ENCODE assay signal across 9 cellular contexts in the genomic region with DNA sequence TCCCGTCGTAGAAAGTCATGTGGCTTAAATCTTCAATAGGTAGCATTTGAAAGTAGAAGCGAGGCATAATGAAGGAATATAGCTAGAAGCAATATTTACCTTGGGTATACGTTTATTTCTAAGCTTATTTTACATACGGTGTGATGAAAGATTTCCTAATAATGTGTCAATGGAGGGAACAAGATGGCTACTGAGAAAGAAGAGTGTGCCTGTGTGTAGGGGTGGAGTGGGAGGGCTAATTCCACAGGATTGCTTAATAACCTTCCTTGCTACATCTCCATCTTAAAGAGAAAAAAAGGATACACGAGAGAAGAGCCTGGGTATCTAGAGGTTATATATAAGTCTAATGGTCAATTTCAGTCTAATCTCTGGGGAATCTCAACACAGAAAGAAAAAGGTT. TPM values are rescaled to one million over a fixed set of nuclear protein-coding genes. Genes with fewer than 3 reads are reported as not detected.
DNase-seq lines count a peak whose midpoint lies in the region; ATAC-seq, FAIRE-seq and TF ChIP-seq lines count a peak whose summit lies in the region.
"Had no signal": no experiment of that assay in that cellular context is flagged by ENCODE, and none has a peak within 500 bp of the region (broad histone marks: within the 10 kb centered on the region; RNA-seq: fewer than 3 reads in every experiment).

No MANE protein-coding gene starts in this region.

- H3K27me3 ChIP-seq in Panc1 (ENCODE audit: control insufficient read depth, insufficient read depth, low read length) (no peaks in the 10 kb centered on the region), psoas muscle (ENCODE audit: insufficient read depth in 3 of 3, low read length in 2 of 3) (no peaks in the 10 kb centered on the region)

- H3K36me3 ChIP-seq in ES-I3 (ENCODE audit: insufficient read depth, low read length), result no peaks in the 10 kb centered on the region
- H3K36me3 ChIP-seq in Panc1 (ENCODE audit: control insufficient read depth, insufficient read depth, low read length), result no peaks in the 10 kb centered on the region
- H3K36me3 ChIP-seq in psoas muscle (ENCODE audit: insufficient read depth in 1 of 2, low read depth in 1 of 2), result no peaks in the 10 kb centered on the region

- WGBS in psoas muscle, 3 donors, result 60 to 73% (median 62%) methylated on average over 6 of the region's 6 CpGs

- peak overlapping the region; percentile 90 for H3K27ac ChIP-seq in Panc1 (ENCODE audit: low read length)
- peak overlapping the region; percentile 95 for H3K27ac ChIP-seq in psoas muscle

- DNase-seq in Panc1 (ENCODE audit: low read depth, low spot score) (no peak), epithelial cell of proximal tubule (ENCODE audit: low read depth) (no peak), psoas muscle (no peak), NCI-H2171 (lab: John Stamatoyannopoulos, UW) (no peak), frontal cortex (ENCODE audit: low spot score in 2 of 2) (no peak)
- DNase-seq in activated CD4-positive, CD25-positive, alpha-beta regulatory T cell (lab: John Stamatoyannopoulos, UW), result no peak
- DNase-seq in stimulated activated CD4-positive, alpha-beta T cell treated with anti-CD3 and anti-CD28 coated beads, Interleukin-1b, Interleukin-23, amount 100 ng/mL, for 48 hours, result no peak
- DNase-seq: anterior cingulate cortex had no signal

- intact Hi-C loops in Panc1 (cut with micrococcal nuclease; ENCODE audit: unreplicated experiment), result no loop called here
- intact Hi-C loops in psoas muscle (cut with DNase I), result no loop called here

- TF ChIP-seq CTCF in Panc1 (IDR thresholded peaks at IDR 0.05) (no peak), epithelial cell of proximal tubule (conservative IDR thresholded peaks at IDR 0.05; ENCODE audit: low read depth, low read length) (no peak), psoas muscle (IDR thresholded peaks at IDR 0.05) (no peak)

- BruUV-seq in Panc1 (replicated peaks; lab: Mats Ljungman, UMichigan), result no TSS peak

- CTCF ChIA-PET in Panc1 (lab: Charles Lee), result no interaction called here

- H3K9ac ChIP-seq in ES-I3 (ENCODE audit: low read depth, low read length), result peak overlapping the region; percentile 77

- POLR2A ChIA-PET in Panc1 (lab: Charles Lee), result no interaction called here

- peaks cover 11% of the 10 kb centered on the region for H3K4me1 ChIP-seq in ES-I3 (ENCODE audit: insufficient read depth, low read length)
- peaks cover 4% of the 10 kb centered on the region; the same call in 1 of the 2 replicates for H3K4me1 ChIP-seq in Panc1 (ENCODE audit: control insufficient read depth, insufficient read depth, low read length)
- peaks cover 17% of the 10 kb centered on the region for H3K4me1 ChIP-seq in psoas muscle

- peak overlapping the region; percentile 46 to 72 for H3K4me3 ChIP-seq in Panc1 (ENCODE audit: low read depth in 2 of 2, low read length in 2 of 2)
- H3K4me3 ChIP-seq in epithelial cell of proximal tubule (ENCODE audit: low read depth, low read length), result peak overlapping the region; percentile 86
- peak overlapping the region; percentile 80 for H3K4me3 ChIP-seq in psoas muscle

- in situ Hi-C loops in Panc1 (cut with HindIII; ENCODE audit: low pct_unique_long_range_greater_than_20kb, low sequenced_read_pairs), result no loop called here

- no peak for FAIRE-seq in frontal cortex (lab: Jason Lieb, UNC)

- no peak for ATAC-seq in Panc1
- no peak for ATAC-seq in psoas muscle

- no peaks in the 10 kb centered on the region for H3K9me3 ChIP-seq in ES-I3 (ENCODE audit: control insufficient read depth, insufficient read depth, low read length)
- H3K9me3 ChIP-seq in Panc1 (ENCODE audit: control insufficient read depth, insufficient read depth, low read depth, low read length), result no peaks in the 10 kb centered on the region
- H3K9me3 ChIP-seq in psoas muscle, result no peaks in the 10 kb centered on the region

RNA-seq across cellular contexts. Expression of a gene that starts 2.0 kb away (rescaled TPM):
- total RNA-seq in Panc1 (2021; ENCODE audit: unreplicated experiment) (38.9 TPM), epithelial cell of proximal tubule (21.2 and 24.7 TPM in 2 replicates), psoas muscle (10 to 100 TPM; 41.0 to 51.3 (median 45.4) TPM), frontal cortex (16.7 TPM)
- polyA plus RNA-seq in Panc1 (2012; ENCODE audit: insufficient read length), result 28.4 TPM
- polyA plus RNA-seq in psoas muscle, result 100 to 1,000 TPM in 1 of 3 donors, 10 to 100 TPM in 2; 29.2 to 103 (median 35.3) TPM

RNA-seq across cellular contexts. Expression of a gene that starts 46.6 kb away (rescaled TPM):
- total RNA-seq in Panc1 (2021; ENCODE audit: unreplicated experiment), result 2.3 TPM
- polyA plus RNA-seq in Panc1 (2012; ENCODE audit: insufficient read length), result 0.29 TPM
- 3.2 and 3.5 TPM in 2 replicates for total RNA-seq in epithelial cell of proximal tubule
- 1 to 10 TPM in 2 of 4 donors, under 1 TPM in 2; 0.48 to 3.5 (median 1.4) TPM for total RNA-seq in psoas muscle
- polyA plus RNA-seq in psoas muscle, result under 1 TPM in 2 of 3 donors, not detected in 1; 0.17 to 0.29 TPM
- total RNA-seq in frontal cortex, result 6.9 TPM
